ENCODE assay signal across 34 cellular contexts in the genomic region with DNA sequence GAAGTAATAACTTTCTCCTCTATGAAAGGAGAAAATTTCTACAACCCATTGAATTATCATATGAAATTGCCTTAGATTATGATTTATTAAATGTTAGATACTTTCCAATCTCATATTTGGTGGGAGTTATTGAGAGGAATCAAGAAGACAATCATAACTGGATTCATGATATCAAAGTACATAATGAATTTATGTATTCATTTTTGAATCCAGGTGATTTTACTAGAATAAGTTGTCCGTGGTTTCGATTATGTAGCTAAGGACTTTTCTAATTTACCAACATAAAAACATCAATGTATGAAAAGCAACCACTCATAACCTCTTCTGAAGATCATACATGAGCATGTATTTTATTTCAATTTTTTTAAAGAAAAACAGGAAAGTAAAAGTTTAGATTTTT.
"Had no signal": no experiment of that assay in that cellular context is flagged by ENCODE, and none has a peak within 500 bp of the region (broad histone marks: within the 10 kb centered on the region; RNA-seq: fewer than 3 reads in every experiment).

No MANE protein-coding gene starts in this region.

- H3K9me3 ChIP-seq: MG63 had no signal

- DNase-seq: Karpas-422, Kasumi-1, MG63, MM.1S, MV-4-11, NCI-H1048, NCI-H1092, NCI-H1092 treated with DMSO at 0.1 percent for 48 hours, NCI-H1105, NCI-H1105 treated with DMSO at 0.1 percent for 48 hours, NCI-H1417, NCI-H1417 treated with DMSO at 0.1 percent for 48 hours, NCI-H1436, NCI-H1436 treated with DMSO at 0.1 percent for 48 hours, NCI-H146, NCI-H1694, NCI-H1694 treated with DMSO at 0.1 percent for 48 hours, NCI-H187, NCI-H187 treated with DMSO at 0.1 percent for 48 hours, NCI-H1930, NCI-H2029, NCI-H2029 treated with DMSO at 0.1 percent for 48 hours, NCI-H2081, NCI-H2081 treated with DMSO at 0.1 percent for 48 hours, NCI-H2107, NCI-H2171, NCI-H2171 treated with DMSO at 0.1 percent for 48 hours, NCI-H2227 treated with DMSO at 0.1 percent for 48 hours, NCI-H226, NCI-H345, NCI-H446, NCI-H446 treated with DMSO at 0.1 percent for 48 hours, NCI-H510A, NCI-H510A treated with DMSO at 0.1 percent for 48 hours had no signal

- H3K27me3 ChIP-seq: MG63 had no signal

- H3K36me3 ChIP-seq: MG63 had no signal

- H3K4me3 ChIP-seq: MG63 had no signal
